19 cellular contexts compared by ENCODE assay signal in the genomic region with DNA sequence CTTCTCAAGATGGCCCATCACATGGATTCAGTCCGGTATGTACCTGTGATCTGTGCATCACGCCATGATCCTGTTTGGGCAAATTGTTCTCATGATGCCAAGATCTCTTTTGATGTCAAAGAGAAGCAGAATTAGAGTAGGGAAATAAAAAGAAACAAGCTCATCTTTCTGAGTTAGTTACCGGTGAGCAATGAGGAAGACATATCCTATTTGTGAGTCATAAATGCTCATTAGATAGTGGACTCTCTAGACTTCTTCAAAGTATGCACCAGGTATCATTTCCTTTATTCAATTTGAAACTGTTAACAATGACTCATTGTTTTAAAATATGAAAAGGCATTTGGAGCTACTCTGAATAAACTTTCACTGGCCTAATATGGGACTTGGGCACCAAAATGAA. TPM values are rescaled to one million over a fixed set of nuclear protein-coding genes. Genes with fewer than 3 reads are reported as not detected.
DNase-seq lines count a peak whose midpoint lies in the region; ATAC-seq, FAIRE-seq and TF ChIP-seq lines count a peak whose summit lies in the region.
"Had no signal": no experiment of that assay in that cellular context is flagged by ENCODE, and none has a peak within 500 bp of the region (broad histone marks: within the 10 kb centered on the region; RNA-seq: fewer than 3 reads in every experiment).

No MANE protein-coding gene starts in this region.

- H4K20me1 ChIP-seq in GM23248 (ENCODE audit: insufficient read depth) = no peaks in the 10 kb centered on the region
- no peaks in the 10 kb centered on the region for H4K20me1 ChIP-seq in keratinocyte (ENCODE audit: control insufficient read depth, extremely low read depth, insufficient read depth, low read length)
- no peaks in the 10 kb centered on the region for H4K20me1 ChIP-seq in hepatocyte (ENCODE audit: insufficient read depth, poor library complexity, severe bottlenecking)

- TF ChIP-seq CTCF in keratinocyte (optimal IDR thresholded peaks at IDR 0.05 in 1 of 3, IDR thresholded peaks at IDR 0.05 in 1 of 3, conservative IDR thresholded peaks at IDR 0.05 in 1 of 3; ENCODE audit: extremely low read depth in 1 of 3, insufficient read depth in 2 of 3, low read length in 3 of 3) = no peak
- no peak for TF ChIP-seq CTCF in hepatocyte (IDR thresholded peaks at IDR 0.05; ENCODE audit: poor library complexity)
- no peak for TF ChIP-seq CTCF in body of pancreas (IDR thresholded peaks at IDR 0.05)

- in situ Hi-C loops in GM23248 (cut with MboI) = no loop called here

- intact Hi-C loops in body of pancreas (cut with DNase I) = no loop called here

- peaks cover 28% of the 10 kb centered on the region; the same call in 1 of the 2 replicates for H3F3A ChIP-seq in GM23248 (ENCODE audit: insufficient read depth)

- no peaks in the 10 kb centered on the region for H3K27me3 ChIP-seq in GM23248 (replicated peaks; ENCODE audit: insufficient read depth)
- no peaks in the 10 kb centered on the region for H3K27me3 ChIP-seq in keratinocyte (ENCODE audit: control insufficient read depth, extremely low read depth, insufficient read depth, low read length)
- no peaks in the 10 kb centered on the region for H3K27me3 ChIP-seq in hepatocyte
- no peaks in the 10 kb centered on the region for H3K27me3 ChIP-seq in body of pancreas
- H3K27me3 ChIP-seq: neural progenitor cell, right atrium auricular region, tibial artery had no signal

- 51 to 52% methylated on average over 3 of the region's 3 CpGs for WGBS in GM23248 (ENCODE audit: low coverage in 1 of 2, low lambda C conversion rate in 2 of 2, missing lambda C conversion rate in 2 of 2), 2 experiments
- WGBS in hepatocyte (ENCODE audit: low lambda C conversion rate, missing lambda C conversion rate) = 87% methylated on average over 3 of the region's 3 CpGs
- WGBS in body of pancreas, 2 donors = 71 to 73% methylated on average over 3 of the region's 3 CpGs

- ATAC-seq in body of pancreas = no peak

- no peaks in the 10 kb centered on the region for H3K9me3 ChIP-seq in GM23248 (ENCODE audit: low read depth)
- H3K9me3 ChIP-seq in keratinocyte (ENCODE audit: control insufficient read depth, low read depth, low read length) = no peaks in the 10 kb centered on the region
- H3K9me3 ChIP-seq in hepatocyte (ENCODE audit: low read depth) = no peaks in the 10 kb centered on the region
- no peaks in the 10 kb centered on the region for H3K9me3 ChIP-seq in body of pancreas
- H3K9me3 ChIP-seq: HAP-1, right atrium auricular region, tibial artery had no signal

- FAIRE-seq in keratinocyte (lab: Jason Lieb, UNC) = peak; percentile 98

- peak; percentile 29 for DNase-seq in AG08395 (ENCODE audit: low spot score)
- DNase-seq in GM23248 = peak; percentile 51
- peak; percentile 23 to 60 for DNase-seq in SW 1271 (lab: John Stamatoyannopoulos, UW)
- DNase-seq in keratinocyte (ENCODE audit: low read depth, low spot score) = peak; percentile 48
- DNase-seq in hepatocyte (ENCODE audit: low spot score) = no peak
- no peak for DNase-seq in RKO (ENCODE audit: low spot score)
- no peak for DNase-seq in HUDEP-2 (lab: John Stamatoyannopoulos, UW; ENCODE audit: unreplicated experiment in 76 of 76)
- DNase-seq in body of pancreas = no peak
- DNase-seq: activated CD4-positive, CD25-positive, alpha-beta regulatory T cell; activated naive CD4-positive, alpha-beta T cell treated with anti-CD3 and anti-CD28 coated beads for 36 hours; DMS 273 treated with DMSO at 0.1 percent for 48 hours; mesendoderm; NCI-H510A; stimulated activated CD4-positive, alpha-beta T cell treated with anti-CD3 and anti-CD28 coated beads, Interleukin-2, amount 100 ng/mL, for 24 hours; T-helper 1 cell; tibial artery had no signal

- peaks cover 28% of the 10 kb centered on the region for H3K4me1 ChIP-seq in GM23248 (ENCODE audit: insufficient read depth)
- peaks cover 30% of the 10 kb centered on the region for H3K4me1 ChIP-seq in keratinocyte (ENCODE audit: control insufficient read depth, extremely low read depth, insufficient read depth, low read length)
- no peaks in the 10 kb centered on the region for H3K4me1 ChIP-seq in hepatocyte (ENCODE audit: insufficient read depth)
- no peaks in the 10 kb centered on the region for H3K4me1 ChIP-seq in body of pancreas
- H3K4me1 ChIP-seq: HAP-1, neural progenitor cell, right atrium auricular region, tibial artery had no signal

- H3K9me1 ChIP-seq in keratinocyte (ENCODE audit: control insufficient read depth, extremely low read depth, insufficient read depth, low read length) = no peaks in the 10 kb centered on the region

- H3K36me3 ChIP-seq in GM23248 (ENCODE audit: low read depth) (no peaks in the 10 kb centered on the region), keratinocyte (ENCODE audit: control insufficient read depth in 2 of 2, extremely low read depth in 1 of 2, insufficient read depth in 2 of 2, low read length in 2 of 2) (no peaks in the 10 kb centered on the region), hepatocyte (replicated peaks; ENCODE audit: insufficient read depth, low read depth) (no peaks in the 10 kb centered on the region), body of pancreas (replicated peaks in 1 of 2; ENCODE audit: insufficient read depth in 1 of 2, low read depth in 2 of 2) (no peaks in the 10 kb centered on the region)
- H3K36me3 ChIP-seq: HAP-1, neural progenitor cell, right atrium auricular region, tibial artery had no signal

- no peak overlapping the region for H3K9ac ChIP-seq in GM23248
- no peak overlapping the region for H3K9ac ChIP-seq in keratinocyte (ENCODE audit: control insufficient read depth, extremely low read depth, insufficient read depth, low read length)
- H3K9ac ChIP-seq: neural progenitor cell had no signal

- H3K4me2 ChIP-seq in GM23248 (ENCODE audit: unreplicated experiment) = peak overlapping the region; percentile 50
- H3K4me2 ChIP-seq in keratinocyte (ENCODE audit: control insufficient read depth, extremely low read depth, insufficient read depth, low read depth, low read length) = peak overlapping the region; percentile 53
- H3K4me2 ChIP-seq in hepatocyte = no peak overlapping the region
- H3K4me2 ChIP-seq: neural progenitor cell had no signal

- TF ChIP-seq POLR2A in body of pancreas (IDR thresholded peaks at IDR 0.05) = no peak

- H2AFZ ChIP-seq in GM23248 (peak overlapping the region; percentile 53), keratinocyte (ENCODE audit: control insufficient read depth, low read length) (peak overlapping the region; percentile 72), hepatocyte (no peak overlapping the region)
- H2AFZ ChIP-seq: neural progenitor cell had no signal

- H3K4me3 ChIP-seq in GM23248 = no peak overlapping the region
- no peak overlapping the region for H3K4me3 ChIP-seq in keratinocyte (ENCODE audit: control insufficient read depth in 2 of 3, extremely low read depth in 1 of 3, insufficient read depth in 2 of 3, low read depth in 1 of 3, low read length in 3 of 3)
- no peak overlapping the region for H3K4me3 ChIP-seq in hepatocyte
- no peak overlapping the region for H3K4me3 ChIP-seq in body of pancreas
- H3K4me3 ChIP-seq: HAP-1, neural progenitor cell, right atrium auricular region, tibial artery had no signal

- no peaks in the 10 kb centered on the region for H3K9me2 ChIP-seq in GM23248 (ENCODE audit: insufficient read depth)
- H3K9me2 ChIP-seq in hepatocyte (replicated peaks; ENCODE audit: insufficient read depth) = no peaks in the 10 kb centered on the region

- dilution Hi-C loops in keratinocyte (cut with MboI; ENCODE audit: extremely low pct_ligation_motif_present, low sequenced_read_pairs) = no loop called here

- H3K27ac ChIP-seq in GM23248 (peak overlapping the region; percentile 7; the same call in 1 of the 2 replicates), keratinocyte (ENCODE audit: control insufficient read depth, insufficient read depth, low read length) (peak overlapping the region; percentile 74), hepatocyte (no peak overlapping the region), body of pancreas (no peak overlapping the region)
- H3K27ac ChIP-seq: neural progenitor cell, right atrium auricular region, tibial artery had no signal

- no peaks in the 10 kb centered on the region for H3K79me2 ChIP-seq in GM23248 (ENCODE audit: insufficient read depth)
- no peaks in the 10 kb centered on the region for H3K79me2 ChIP-seq in keratinocyte (ENCODE audit: control insufficient read depth, insufficient read depth, low read length)
- H3K79me2 ChIP-seq in hepatocyte = no peaks in the 10 kb centered on the region

RNA-seq across cellular contexts. Expression of gene KRTAP4-12, which starts 8.0 kb away (rescaled TPM):
- not detected in 2 replicates for total RNA-seq in GM23248 (2014; rRNA removed; shearing (Covaris generic))
- polyA plus RNA-seq in GM23248 (2016; fragmentation: Nextera tagmentation; extraction: Ambion mirVana) (1.7 and 1.8 TPM in 2 replicates), keratinocyte (not detected in 3 replicates), hepatocyte (not detected in 2 replicates)
- not detected for polyA plus RNA-seq in keratinocyte (2011; ENCODE audit: low read depth)
- not detected in 2 replicates for polyA plus RNA-seq in keratinocyte (2011; cell fraction: cytosol; rRNA removed)
- polyA plus RNA-seq in keratinocyte (2011; cell fraction: nucleus; rRNA removed) = not detected in 2 replicates
- polyA plus RNA-seq in keratinocyte (2012; ENCODE audit: low replicate concordance) = not detected in 2 replicates
- not detected in 3 replicates for polyA minus RNA-seq in keratinocyte
- not detected for polyA minus RNA-seq in keratinocyte (2011; cell fraction: cytosol; rRNA and poly(A)+ RNA removed)
- not detected in 2 replicates for polyA minus RNA-seq in keratinocyte (2011; cell fraction: nucleus; rRNA and poly(A)+ RNA removed)
- total RNA-seq in hepatocyte (not detected in 2 replicates), body of pancreas (not detected)
- total RNA-seq: activated naive CD4-positive, alpha-beta T cell treated with anti-CD3 and anti-CD28 coated beads for 36 hours; right atrium auricular region had no signal

RNA-seq across cellular contexts. Expression of gene KRTAP4-6, which starts 8.4 kb away (rescaled TPM):
- not detected in 2 replicates for total RNA-seq in GM23248 (2014; rRNA removed; shearing (Covaris generic))
- not detected in 2 replicates for polyA plus RNA-seq in GM23248 (2016; fragmentation: Nextera tagmentation; extraction: Ambion mirVana)
- polyA plus RNA-seq in keratinocyte = not detected in 3 replicates
- not detected for polyA plus RNA-seq in keratinocyte (2011; ENCODE audit: low read depth)
- polyA plus RNA-seq in keratinocyte (2011; cell fraction: cytosol; rRNA removed) = not detected in 2 replicates
- polyA plus RNA-seq in keratinocyte (2011; cell fraction: nucleus; rRNA removed) = 0.11 TPM in 1 of 2 replicates, not detected in the other
- 0.21 TPM in 1 of 2 replicates, not detected in the other for polyA plus RNA-seq in keratinocyte (2012; ENCODE audit: low replicate concordance)
- polyA minus RNA-seq in keratinocyte = not detected in 3 replicates
- polyA minus RNA-seq in keratinocyte (2011; cell fraction: cytosol; rRNA and poly(A)+ RNA removed) = not detected
- polyA minus RNA-seq in keratinocyte (2011; cell fraction: nucleus; rRNA and poly(A)+ RNA removed) = not detected in 2 replicates
- not detected in 2 replicates for total RNA-seq in hepatocyte
- not detected in 2 replicates for polyA plus RNA-seq in hepatocyte
- total RNA-seq in body of pancreas = not detected
- total RNA-seq: activated naive CD4-positive, alpha-beta T cell treated with anti-CD3 and anti-CD28 coated beads for 36 hours; right atrium auricular region had no signal

RNA-seq across cellular contexts. Expression of gene KRTAP4-11, which starts 13.8 kb away (rescaled TPM):
- not detected in 2 replicates for total RNA-seq in GM23248 (2014; rRNA removed; shearing (Covaris generic))
- polyA plus RNA-seq in GM23248 (2016; fragmentation: Nextera tagmentation; extraction: Ambion mirVana) = 0.29 TPM in 1 of 2 replicates, not detected in the other
- not detected in 3 replicates for polyA plus RNA-seq in keratinocyte
- polyA plus RNA-seq in keratinocyte (2011; ENCODE audit: low read depth) = not detected
- not detected in 2 replicates for polyA plus RNA-seq in keratinocyte (2011; cell fraction: cytosol; rRNA removed)
- not detected in 2 replicates for polyA plus RNA-seq in keratinocyte (2011; cell fraction: nucleus; rRNA removed)
- not detected in 2 replicates for polyA plus RNA-seq in keratinocyte (2012; ENCODE audit: low replicate concordance)
- polyA minus RNA-seq in keratinocyte = not detected in 3 replicates
- not detected for polyA minus RNA-seq in keratinocyte (2011; cell fraction: cytosol; rRNA and poly(A)+ RNA removed)
- polyA minus RNA-seq in keratinocyte (2011; cell fraction: nucleus; rRNA and poly(A)+ RNA removed) = not detected in 2 replicates
- total RNA-seq in hepatocyte = not detected in 2 replicates
- not detected in 2 replicates for polyA plus RNA-seq in hepatocyte
- not detected for total RNA-seq in body of pancreas
- total RNA-seq: activated naive CD4-positive, alpha-beta T cell treated with anti-CD3 and anti-CD28 coated beads for 36 hours; right atrium auricular region had no signal

RNA-seq across cellular contexts. Expression of gene KRTAP4-5, which starts 17.6 kb away (rescaled TPM):
- total RNA-seq in GM23248 (2014; rRNA removed; shearing (Covaris generic)) = not detected in 2 replicates
- polyA plus RNA-seq in GM23248 (2016; fragmentation: Nextera tagmentation; extraction: Ambion mirVana) (not detected in 2 replicates), keratinocyte (not detected in 3 replicates), hepatocyte (not detected in 2 replicates)
- polyA plus RNA-seq in keratinocyte (2011; ENCODE audit: low read depth) = not detected
- polyA plus RNA-seq in keratinocyte (2011; cell fraction: cytosol; rRNA removed) = not detected in 2 replicates
- polyA plus RNA-seq in keratinocyte (2011; cell fraction: nucleus; rRNA removed) = not detected in 2 replicates
- not detected in 2 replicates for polyA plus RNA-seq in keratinocyte (2012; ENCODE audit: low replicate concordance)
- not detected in 3 replicates for polyA minus RNA-seq in keratinocyte
- polyA minus RNA-seq in keratinocyte (2011; cell fraction: cytosol; rRNA and poly(A)+ RNA removed) = not detected
- polyA minus RNA-seq in keratinocyte (2011; cell fraction: nucleus; rRNA and poly(A)+ RNA removed) = not detected in 2 replicates
- total RNA-seq in hepatocyte (not detected in 2 replicates), body of pancreas (not detected)
- total RNA-seq: activated naive CD4-positive, alpha-beta T cell treated with anti-CD3 and anti-CD28 coated beads for 36 hours; right atrium auricular region had no signal

RNA-seq across cellular contexts. Expression of gene KRTAP4-9, which starts 26.8 kb away (rescaled TPM):
- total RNA-seq in GM23248 (2014; rRNA removed; shearing (Covaris generic)) = not detected in 2 replicates
- 0.49 and 0.51 TPM in 2 replicates for polyA plus RNA-seq in GM23248 (2016; fragmentation: Nextera tagmentation; extraction: Ambion mirVana)
- not detected in 3 replicates for polyA plus RNA-seq in keratinocyte
- polyA plus RNA-seq in keratinocyte (2011; ENCODE audit: low read depth) = not detected
- not detected in 2 replicates for polyA plus RNA-seq in keratinocyte (2011; cell fraction: cytosol; rRNA removed)
- not detected in 2 replicates for polyA plus RNA-seq in keratinocyte (2011; cell fraction: nucleus; rRNA removed)
- polyA plus RNA-seq in keratinocyte (2012; ENCODE audit: low replicate concordance) = not detected in 2 replicates
- not detected in 3 replicates for polyA minus RNA-seq in keratinocyte
- not detected for polyA minus RNA-seq in keratinocyte (2011; cell fraction: cytosol; rRNA and poly(A)+ RNA removed)
- not detected in 2 replicates for polyA minus RNA-seq in keratinocyte (2011; cell fraction: nucleus; rRNA and poly(A)+ RNA removed)
- total RNA-seq in hepatocyte = not detected in 2 replicates
- polyA plus RNA-seq in hepatocyte = not detected in 2 replicates
- not detected for total RNA-seq in body of pancreas
- total RNA-seq: activated naive CD4-positive, alpha-beta T cell treated with anti-CD3 and anti-CD28 coated beads for 36 hours; right atrium auricular region had no signal

Comparison
In these comparisons a context has a peak if more than half of its experiments do, and no peak if none do; other contexts are left out.
1. DNase-seq: peak in AG08395 (single experiment), GM23248 (single experiment), SW 1271 (2 of 2) and keratinocyte (single experiment); none in hepatocyte (single experiment), RKO (single experiment), HUDEP-2 (0 of 76) and body of pancreas (0 of 4).
2. H3K27ac ChIP-seq: peak in GM23248 (single experiment) and keratinocyte (single experiment); none in hepatocyte (single experiment) and body of pancreas (0 of 4).